2 cellular contexts compared by ENCODE assay signal in genomic region chr14:95361373-95362179, GRCh38.
A peak's percentile ranks its signal among the peaks of the same experiment; 100 is the strongest.
TF ChIP-seq lines count a peak whose summit lies in the region.

No MANE protein-coding gene starts in this region.

TF ChIP-seq in HEK293, 187 proteins besides CTCF, POLR2A, EP300 and RAD21 (continued from another document and continues in another):
- TF ChIP-seq PRDM2 (tag by site-specific recombination; IDR thresholded peaks at IDR 0.05; ENCODE audit: borderline replicate concordance): no peak
- no peak for TF ChIP-seq ZNF311 (tag by site-specific recombination; IDR thresholded peaks at IDR 0.05; ENCODE audit: borderline replicate concordance)
- TF ChIP-seq ZNF24 (tag by site-specific recombination; IDR thresholded peaks at IDR 0.05): no peak
- no peak for TF ChIP-seq ZNF777 (tag by site-specific recombination; IDR thresholded peaks at IDR 0.05; ENCODE audit: borderline replicate concordance)
- TF ChIP-seq ZBTB11 (tag by site-specific recombination; conservative IDR thresholded peaks at IDR 0.05; ENCODE audit: low read depth): no peak
- no peak for TF ChIP-seq SP7 (tag by site-specific recombination; IDR thresholded peaks at IDR 0.05)
- TF ChIP-seq ZNF645 (tag by site-specific recombination; IDR thresholded peaks at IDR 0.05): no peak
- no peak for TF ChIP-seq ZIC2 (tag by site-specific recombination; IDR thresholded peaks at IDR 0.05)
- TF ChIP-seq TRIM28 (IDR thresholded peaks at IDR 0.05; ENCODE audit: borderline replicate concordance, low read length): no peak
- no peak for TF ChIP-seq ZNF112 (tag by site-specific recombination; IDR thresholded peaks at IDR 0.05)
- TF ChIP-seq ZNF654 (tag by site-specific recombination; IDR thresholded peaks at IDR 0.05; ENCODE audit: low read depth): peak; percentile 44
- no peak for TF ChIP-seq SCRT1 (tag by site-specific recombination; IDR thresholded peaks at IDR 0.05; ENCODE audit: borderline replicate concordance)
- no peak for TF ChIP-seq ZNF701 (tag by site-specific recombination; IDR thresholded peaks at IDR 0.05)
- no peak for TF ChIP-seq KLF17 (tag by site-specific recombination; IDR thresholded peaks at IDR 0.05)
- no peak for TF ChIP-seq ZXDB (tag by site-specific recombination; IDR thresholded peaks at IDR 0.05)
- TF ChIP-seq ZNF660 (tag by site-specific recombination; IDR thresholded peaks at IDR 0.05): no peak
- TF ChIP-seq ZNF664 (tag by site-specific recombination; IDR thresholded peaks at IDR 0.05): 0 out of 2 replicates have a peak, but pooled peaks have one; percentile 34

TF ChIP-seq in WTC11, 78 proteins besides CTCF, POLR2A, EP300 and RAD21 (continued from another document):
- TF ChIP-seq NFATC4 (CRISPR knock-in tag; IDR thresholded peaks at IDR 0.05) (no peak), ZNF396 (CRISPR knock-in tag; IDR thresholded peaks at IDR 0.05; ENCODE audit: borderline replicate concordance) (no peak), PRDM15 (CRISPR knock-in tag; IDR thresholded peaks at IDR 0.05) (no peak), HMGA2 (CRISPR knock-in tag; IDR thresholded peaks at IDR 0.05) (no peak), USF1 (CRISPR knock-in tag; IDR thresholded peaks at IDR 0.05) (no peak), AFF4 (CRISPR knock-in tag; IDR thresholded peaks at IDR 0.05; ENCODE audit: borderline replicate concordance) (no peak), SMAD4 (CRISPR knock-in tag; IDR thresholded peaks at IDR 0.05) (no peak), NFE2L1 (CRISPR knock-in tag; IDR thresholded peaks at IDR 0.05) (peak; percentile 19; the same call in 1 of the 2 replicates), ZNF121 (CRISPR knock-in tag; IDR thresholded peaks at IDR 0.05) (peak; percentile 88), FOXK1 (CRISPR knock-in tag; IDR thresholded peaks at IDR 0.05) (no peak), ZBTB43 (CRISPR knock-in tag; IDR thresholded peaks at IDR 0.05) (no peak)
